2 cellular contexts compared by ENCODE assay signal in genomic region chr10:75402486-75403143, GRCh38.
A peak's percentile ranks its signal among the peaks of the same experiment; 100 is the strongest.
TF ChIP-seq lines count a peak whose summit lies in the region.

No MANE protein-coding gene starts in this region.

TF ChIP-seq in HCT116, 20 proteins besides CTCF, POLR2A, EP300 and RAD21:
- TF ChIP-seq ZNF274 (IDR thresholded peaks at IDR 0.05; ENCODE audit: low read depth, low read length) (no peak), ZFX (IDR thresholded peaks at IDR 0.05) (0 out of 2 replicates have a peak, but pooled peaks have one; percentile 33), TCF7L2 (IDR thresholded peaks at IDR 0.05; ENCODE audit: borderline replicate concordance, extremely low read depth, insufficient read depth, insufficient read length) (peak; percentile 54)

TF ChIP-seq in endothelial cell of umbilical vein, 7 proteins besides CTCF, POLR2A, EP300 and RAD21:
- TF ChIP-seq EZH2 (IDR thresholded peaks at IDR 0.05; ENCODE audit: borderline replicate concordance, low read depth, low read length, severe bottlenecking) (no peak), GATA2 (IDR thresholded peaks at IDR 0.05; ENCODE audit: insufficient read depth, insufficient read length, low read depth, low read length) (no peak), MYC (IDR thresholded peaks at IDR 0.05; ENCODE audit: low read depth, low read length) (no peak), POLR2AphosphoS5 (IDR thresholded peaks at IDR 0.05; ENCODE audit: insufficient read depth, low read depth, low read length) (no peak), JUN (IDR thresholded peaks at IDR 0.05; ENCODE audit: borderline replicate concordance, insufficient read depth, insufficient read length, low read depth) (no peak), FOS (IDR thresholded peaks at IDR 0.05; ENCODE audit: borderline replicate concordance, insufficient read depth, low read length) (no peak)
- TF ChIP-seq, protein P1, sequence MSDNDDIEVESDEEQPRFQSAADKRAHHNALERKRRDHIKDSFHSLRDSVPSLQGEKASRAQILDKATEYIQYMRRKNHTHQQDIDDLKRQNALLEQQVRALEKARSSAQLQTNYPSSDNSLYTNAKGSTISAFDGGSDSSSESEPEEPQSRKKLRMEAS (IDR thresholded peaks at IDR 0.05; ENCODE audit: insufficient read depth, insufficient read length): no peak
